In genomic region chr5:158289967-158290366, GRCh38 we compare ENCODE assay signal across 8 cellular contexts.
"Had no signal": no experiment of that assay in that cellular context is flagged by ENCODE, and none has a peak within 500 bp of the region (broad histone marks: within the 10 kb centered on the region; RNA-seq: fewer than 3 reads in every experiment).

No MANE protein-coding gene starts in this region.

- H3K4me3 ChIP-seq: GM12878 had no signal

- FAIRE-seq: G401.6, GM12878, GM12891, GM12892, GM18507, GM19239 had no signal

- DNase-seq: GDM1, GF-D8 had no signal

- ATAC-seq: GM12878 had no signal
